ENCODE assay signal across 1 cellular context in the genomic region with DNA sequence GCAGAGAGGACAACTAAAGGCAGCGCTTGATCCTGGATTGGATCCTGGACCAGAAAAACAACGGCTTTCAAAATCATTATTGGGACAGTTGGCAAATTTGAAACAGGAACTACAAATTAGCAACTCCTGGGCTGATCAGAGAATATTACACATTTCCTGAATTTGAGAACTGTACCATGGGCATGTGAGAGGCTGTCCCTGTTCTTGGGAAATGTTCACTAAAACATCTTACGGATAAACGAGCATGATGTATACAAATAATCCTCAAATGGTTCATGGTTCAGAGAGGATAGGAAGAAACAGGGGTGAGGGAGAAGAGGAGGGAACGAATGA.
TF ChIP-seq lines count a peak whose summit lies in the region.

No MANE protein-coding gene starts in this region.

TF ChIP-seq in HepG2, 621 proteins besides CTCF, POLR2A, EP300 and RAD21:
- peak; percentile 10; the same call in 1 of the 2 replicates for TF ChIP-seq DPF2 (CRISPR knock-in tag; IDR thresholded peaks at IDR 0.05; ENCODE audit: borderline replicate concordance, low read depth)
- TF ChIP-seq ZNF326 (CRISPR knock-in tag; IDR thresholded peaks at IDR 0.05; ENCODE audit: borderline replicate concordance) = no peak
- TF ChIP-seq PAXIP1 (CRISPR knock-in tag; conservative IDR thresholded peaks at IDR 0.05) = peak; percentile 47; the same call in 1 of the 2 replicates
- TF ChIP-seq SAP130 (CRISPR knock-in tag; IDR thresholded peaks at IDR 0.05; ENCODE audit: low read depth) = peak; percentile 12; the same call in 1 of the 2 replicates
- peak; percentile 8; the same call in 1 of the 2 replicates for TF ChIP-seq CREM (IDR thresholded peaks at IDR 0.05)
- no peak for TF ChIP-seq CREM (CRISPR knock-in tag; IDR thresholded peaks at IDR 0.05)
- TF ChIP-seq ZNF362 (CRISPR knock-in tag; IDR thresholded peaks at IDR 0.05; ENCODE audit: borderline replicate concordance) = peak; percentile 5; the same call in 1 of the 2 replicates
- 0 out of 2 replicates have a peak, but pooled peaks have one; percentile 6 for TF ChIP-seq PPARG (CRISPR knock-in tag; conservative IDR thresholded peaks at IDR 0.05)
- TF ChIP-seq CHD2 (IDR thresholded peaks at IDR 0.05; ENCODE audit: low read depth, low read length) = 0 out of 2 replicates have a peak, but pooled peaks have one; percentile 2
- TF ChIP-seq KAT8 (CRISPR knock-in tag; IDR thresholded peaks at IDR 0.05) = 0 out of 2 replicates have a peak, but pooled peaks have one; percentile 4
- TF ChIP-seq ZNF44 (CRISPR knock-in tag; IDR thresholded peaks at IDR 0.05) = no peak
- TF ChIP-seq ZNF652 (CRISPR knock-in tag; IDR thresholded peaks at IDR 0.05; ENCODE audit: borderline replicate concordance, low read depth) = 0 out of 2 replicates have a peak, but pooled peaks have one; percentile 7
- TF ChIP-seq, protein P1, sequence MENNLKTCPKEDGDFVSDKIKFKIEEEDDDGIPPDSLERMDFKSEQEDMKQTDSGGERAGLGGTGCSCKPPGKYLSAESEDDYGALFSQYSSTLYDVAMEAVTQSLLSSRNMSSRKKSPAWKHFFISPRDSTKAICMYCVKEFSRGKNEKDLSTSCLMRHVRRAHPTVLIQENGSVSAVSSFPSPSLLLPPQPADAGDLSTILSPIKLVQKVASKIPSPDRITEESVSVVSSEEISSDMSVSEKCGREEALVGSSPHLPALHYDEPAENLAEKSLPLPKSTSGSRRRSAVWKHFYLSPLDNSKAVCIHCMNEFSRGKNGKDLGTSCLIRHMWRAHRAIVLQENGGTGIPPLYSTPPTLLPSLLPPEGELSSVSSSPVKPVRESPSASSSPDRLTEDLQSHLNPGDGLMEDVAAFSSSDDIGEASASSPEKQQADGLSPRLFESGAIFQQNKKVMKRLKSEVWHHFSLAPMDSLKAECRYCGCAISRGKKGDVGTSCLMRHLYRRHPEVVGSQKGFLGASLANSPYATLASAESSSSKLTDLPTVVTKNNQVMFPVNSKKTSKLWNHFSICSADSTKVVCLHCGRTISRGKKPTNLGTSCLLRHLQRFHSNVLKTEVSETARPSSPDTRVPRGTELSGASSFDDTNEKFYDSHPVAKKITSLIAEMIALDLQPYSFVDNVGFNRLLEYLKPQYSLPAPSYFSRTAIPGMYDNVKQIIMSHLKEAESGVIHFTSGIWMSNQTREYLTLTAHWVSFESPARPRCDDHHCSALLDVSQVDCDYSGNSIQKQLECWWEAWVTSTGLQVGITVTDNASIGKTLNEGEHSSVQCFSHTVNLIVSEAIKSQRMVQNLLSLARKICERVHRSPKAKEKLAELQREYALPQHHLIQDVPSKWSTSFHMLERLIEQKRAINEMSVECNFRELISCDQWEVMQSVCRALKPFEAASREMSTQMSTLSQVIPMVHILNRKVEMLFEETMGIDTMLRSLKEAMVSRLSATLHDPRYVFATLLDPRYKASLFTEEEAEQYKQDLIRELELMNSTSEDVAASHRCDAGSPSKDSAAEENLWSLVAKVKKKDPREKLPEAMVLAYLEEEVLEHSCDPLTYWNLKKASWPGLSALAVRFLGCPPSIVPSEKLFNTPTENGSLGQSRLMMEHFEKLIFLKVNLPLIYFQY (CRISPR knock-in tag; IDR thresholded peaks at IDR 0.05; ENCODE audit: borderline replicate concordance) = no peak
- TF ChIP-seq NR2C2 (CRISPR knock-in tag; IDR thresholded peaks at IDR 0.05; ENCODE audit: borderline replicate concordance) = peak; percentile 1; the same call in 1 of the 2 replicates
- TF ChIP-seq ZNF816 (CRISPR knock-in tag; IDR thresholded peaks at IDR 0.05; ENCODE audit: borderline replicate concordance) = peak; percentile 6; the same call in 1 of the 2 replicates
- no peak for TF ChIP-seq ZNF607 (CRISPR knock-in tag; IDR thresholded peaks at IDR 0.05; ENCODE audit: borderline replicate concordance)
- TF ChIP-seq PRDM15 (CRISPR knock-in tag; IDR thresholded peaks at IDR 0.05) = peak; percentile 62; the same call in 1 of the 2 replicates
